8 cellular contexts compared by ENCODE assay signal in genomic region chr18:21600526-21601410, GRCh38. TPM values are rescaled to one million over a fixed set of nuclear protein-coding genes. Genes with fewer than 3 reads are reported as not detected.
DNase-seq lines count a peak whose midpoint lies in the region; TF ChIP-seq lines count a peak whose summit lies in the region.

A gene with protein sequence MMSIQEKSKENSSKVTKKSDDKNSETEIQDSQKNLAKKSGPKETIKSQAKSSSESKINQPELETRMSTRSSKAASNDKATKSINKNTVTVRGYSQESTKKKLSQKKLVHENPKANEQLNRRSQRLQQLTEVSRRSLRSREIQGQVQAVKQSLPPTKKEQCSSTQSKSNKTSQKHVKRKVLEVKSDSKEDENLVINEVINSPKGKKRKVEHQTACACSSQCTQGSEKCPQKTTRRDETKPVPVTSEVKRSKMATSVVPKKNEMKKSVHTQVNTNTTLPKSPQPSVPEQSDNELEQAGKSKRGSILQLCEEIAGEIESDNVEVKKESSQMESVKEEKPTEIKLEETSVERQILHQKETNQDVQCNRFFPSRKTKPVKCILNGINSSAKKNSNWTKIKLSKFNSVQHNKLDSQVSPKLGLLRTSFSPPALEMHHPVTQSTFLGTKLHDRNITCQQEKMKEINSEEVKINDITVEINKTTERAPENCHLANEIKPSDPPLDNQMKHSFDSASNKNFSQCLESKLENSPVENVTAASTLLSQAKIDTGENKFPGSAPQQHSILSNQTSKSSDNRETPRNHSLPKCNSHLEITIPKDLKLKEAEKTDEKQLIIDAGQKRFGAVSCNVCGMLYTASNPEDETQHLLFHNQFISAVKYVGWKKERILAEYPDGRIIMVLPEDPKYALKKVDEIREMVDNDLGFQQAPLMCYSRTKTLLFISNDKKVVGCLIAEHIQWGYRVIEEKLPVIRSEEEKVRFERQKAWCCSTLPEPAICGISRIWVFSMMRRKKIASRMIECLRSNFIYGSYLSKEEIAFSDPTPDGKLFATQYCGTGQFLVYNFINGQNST (minus strand): TSS chr18:21600704. CDS start chr18:21574843, 25,861 bp downstream.

- no peak within 1 kb of the TSS for H2BK20ac ChIP-seq in H9 (ENCODE audit: low read depth, low read length, poor library complexity, severe bottlenecking)

- peak within 1 kb of the TSS; percentile 81 for H3K27ac ChIP-seq in H9 (ENCODE audit: insufficient read length, low read depth, low read length)
- H3K27ac ChIP-seq in neural cell (ENCODE audit: low read length) = peak within 1 kb of the TSS; percentile 91
- peak within 1 kb of the TSS; percentile 96 to 100 (median 97) for H3K27ac ChIP-seq in stomach

- peaks cover 2 to 3% of the 10 kb centered on the region in 2 experiments; a peak in 4 of 5 replicates for H3K9me3 Mint-ChIP-seq in H9

- no peak within 1 kb of the TSS for H4K5ac ChIP-seq in H9 (ENCODE audit: insufficient read length, low read depth, low read length)

- H3K27me3 Mint-ChIP-seq in H9 (ENCODE audit: low read depth) = no peaks in the 10 kb centered on the region

- H3K9ac ChIP-seq in H9 (ENCODE audit: extremely low read depth, insufficient read length, low read length) = peak within 1 kb of the TSS; percentile 89
- H3K9ac ChIP-seq in neural cell (ENCODE audit: low read length) = peak within 1 kb of the TSS; percentile 93

- no peak within 1 kb of the TSS for H4K91ac ChIP-seq in H9 (ENCODE audit: insufficient read length, low read depth, low read length)

- H3K27me3 ChIP-seq in H9 (ENCODE audit: insufficient read depth, low read length) (no peaks in the 10 kb centered on the region), neural cell (ENCODE audit: insufficient read depth, low read depth, low read length) (no peaks in the 10 kb centered on the region), stomach (no peaks in the 10 kb centered on the region)

- no peak within 1 kb of the TSS for H2BK12ac ChIP-seq in H9 (ENCODE audit: insufficient read length, low read depth, low read length)

- H2BK5ac ChIP-seq in H9 (ENCODE audit: insufficient read length, low read length) = no peak within 1 kb of the TSS

- 0 out of 2 replicates have a peak within 1 kb of the TSS, but pooled peaks have one; percentile 65 for H2BK15ac ChIP-seq in H9 (ENCODE audit: low read depth, low read length)

- peak within 1 kb of the TSS; percentile 4 for H3K56ac ChIP-seq in H9 (ENCODE audit: insufficient read length, low read depth, low read length)

- DNase-seq in GDM1 (lab: John Stamatoyannopoulos, UW) (peak; percentile 96), H9 (peak; percentile 97), M059J (ENCODE audit: low read depth) (peak; percentile 98), SHP77 (lab: John Stamatoyannopoulos, UW) (peak; percentile 94 to 96), fibroblast of the conjunctiva (ENCODE audit: low read depth) (peak; percentile 98), stomach (peak; percentile 96)
- peak; percentile 97 for DNase-seq in activated effector memory CD4-positive, alpha-beta T cell treated with anti-CD3 and anti-CD28 coated beads, Interleukin-2, amount 50 U/mL, for 16 hours

- TF ChIP-seq EP300 in neural cell (conservative IDR thresholded peaks at IDR 0.05; ENCODE audit: poor library complexity, severe bottlenecking) (peak; percentile 77), stomach (IDR thresholded peaks at IDR 0.05) (no peak)

- H3K4ac ChIP-seq in H9 (ENCODE audit: low read depth, low read length) = no peak within 1 kb of the TSS; the same call in 1 of the 2 replicates

- TF ChIP-seq RAD21 in neural cell (conservative IDR thresholded peaks at IDR 0.05) = peak; percentile 58

- peaks cover 8 to 13% of the 10 kb centered on the region in 2 experiments for H3K4me1 Mint-ChIP-seq in H9

- H3K14ac ChIP-seq in H9 (ENCODE audit: insufficient read depth, low read length) = peak within 1 kb of the TSS; percentile 78

- peak within 1 kb of the TSS; percentile 65 for H3K4me2 ChIP-seq in H9 (ENCODE audit: insufficient read depth, insufficient read length, low read length)
- H3K4me2 ChIP-seq in neural cell (ENCODE audit: low read length) = peak within 1 kb of the TSS; percentile 71

- no peaks in the 10 kb centered on the region for H3K4me1 ChIP-seq in H9 (ENCODE audit: insufficient read depth, low read length)
- H3K4me1 ChIP-seq in stomach = peaks cover 17 to 55% (median 33%) of the 10 kb centered on the region in 4 donors

- H3K27ac Mint-ChIP-seq in H9 = peak within 1 kb of the TSS; percentile 99 to 100 (median 99)

- H3K79me2 ChIP-seq in H9 (ENCODE audit: insufficient read depth, low read length) (peaks cover 17% of the 10 kb centered on the region; the same call in 1 of the 2 replicates), neural cell (replicated peaks; ENCODE audit: insufficient read depth, low read length) (peaks cover 35% of the 10 kb centered on the region)

- peaks cover 5 to 15% (median 8%) of the 10 kb centered on the region in 3 experiments; a peak in 5 of 7 replicates for H3K36me3 Mint-ChIP-seq in H9 (ENCODE audit: insufficient read depth in 1 of 3, low read depth in 3 of 3)

- peaks cover 5% of the 10 kb centered on the region for H3F3A ChIP-seq in neural cell (ENCODE audit: insufficient read depth, low read length, poor library complexity, severe bottlenecking)

- no peaks in the 10 kb centered on the region for H3K79me1 ChIP-seq in H9 (ENCODE audit: insufficient read depth, low read depth, low read length, poor library complexity, severe bottlenecking)

- no peak within 1 kb of the TSS for H4K8ac ChIP-seq in H9 (replicated peaks; ENCODE audit: insufficient read length, low read depth, low read length)

- H3T11ph ChIP-seq in H9 (ENCODE audit: low read length) = no peak within 1 kb of the TSS

- H2BK120ac ChIP-seq in H9 (ENCODE audit: low read depth, low read length, poor library complexity, severe bottlenecking) = no peak within 1 kb of the TSS

- peak within 1 kb of the TSS; percentile 85 for H3K18ac ChIP-seq in H9 (ENCODE audit: insufficient read length, low read depth, low read length)

- H3K23me2 ChIP-seq in H9 (ENCODE audit: insufficient read length, low read depth, low read length, poor library complexity, severe bottlenecking) = peaks cover 4% of the 10 kb centered on the region

- no peak within 1 kb of the TSS for H3K23ac ChIP-seq in H9 (ENCODE audit: insufficient read length, low read depth, low read length)

- peak within 1 kb of the TSS; percentile 44 for H2AK5ac ChIP-seq in H9 (ENCODE audit: insufficient read length, low read length)

- H3K36me3 ChIP-seq in neural cell (ENCODE audit: insufficient read depth, low read length) (no peaks in the 10 kb centered on the region), stomach (no peaks in the 10 kb centered on the region)

- H3K4me3 Mint-ChIP-seq in H9 = peak within 1 kb of the TSS; percentile 97 to 99

- peak within 1 kb of the TSS; percentile 79 for H3K4me3 ChIP-seq in neural cell (ENCODE audit: low read length)
- H3K4me3 ChIP-seq in stomach = peak within 1 kb of the TSS; percentile 71 to 86 (median 75)

- H4K20me1 ChIP-seq in H9 (ENCODE audit: control insufficient read depth, insufficient read depth, insufficient read length) = peaks cover 3% of the 10 kb centered on the region
- no peaks in the 10 kb centered on the region for H4K20me1 ChIP-seq in neural cell (ENCODE audit: insufficient read depth)

- H3K9me2 ChIP-seq in neural cell (ENCODE audit: insufficient read depth, low read length) = no peaks in the 10 kb centered on the region

- no CpG with 5 or more reads among the region's 74 CpGs for WGBS in H9 (ENCODE audit: extremely low coverage, insufficient read length, low lambda C conversion rate)
- 6 to 11% (median 7%) methylated on average over 47 to 74 of the region's 74 CpGs for WGBS in stomach, 5 donors

- intact Hi-C loops in stomach (cut with DNase I; ENCODE audit: low total_unique reads) = no loop called here

- peak; percentile 100 for TF ChIP-seq CTCF in H9 (conservative IDR thresholded peaks at IDR 0.05)
- peak; percentile 100 for TF ChIP-seq CTCF in neural cell (IDR thresholded peaks at IDR 0.05; ENCODE audit: poor library complexity, severe bottlenecking)
- peak in 6 of 7 experiments; percentile 51 to 99 (median 97) for TF ChIP-seq CTCF in stomach (IDR thresholded peaks at IDR 0.05)

- H3K9me3 ChIP-seq in H9 (ENCODE audit: control insufficient read depth, low read depth, low read length) (no peaks in the 10 kb centered on the region), neural cell (ENCODE audit: low read length) (no peaks in the 10 kb centered on the region), stomach (no peaks in the 10 kb centered on the region)

- peak in 2 of 4 donors; percentile 69 to 83 for TF ChIP-seq POLR2A in stomach (IDR thresholded peaks at IDR 0.05)

- H2AFZ ChIP-seq in H9 (ENCODE audit: low read length) = no peak within 1 kb of the TSS
- H2AFZ ChIP-seq in neural cell (ENCODE audit: low read depth, low read length) = peak within 1 kb of the TSS; percentile 61

TF ChIP-seq in neural cell, 6 proteins besides CTCF, POLR2A, EP300 and RAD21 (continues in another document):
- TF ChIP-seq TAF1 (IDR thresholded peaks at IDR 0.05; ENCODE audit: low read depth) (peak; percentile 46), EZH2 (IDR thresholded peaks at IDR 0.05; ENCODE audit: borderline replicate concordance, insufficient read depth, low read length, poor library complexity, severe bottlenecking) (no peak), POLR2AphosphoS5 (IDR thresholded peaks at IDR 0.05) (peak; percentile 96), MXI1 (conservative IDR thresholded peaks at IDR 0.05; ENCODE audit: poor library complexity, severe bottlenecking) (peak; percentile 59)

RNA-seq across cellular contexts. Expression of the gene that starts here (rescaled TPM):
- 36.4 and 36.7 TPM in 2 replicates for total RNA-seq in H9 (2021)
- 10.7 and 15.0 TPM in 2 replicates for total RNA-seq in M059J (2014; rRNA removed; shearing (Covaris generic))
- polyA plus RNA-seq in neural cell = 21.9 and 26.4 TPM in 2 replicates
- polyA minus RNA-seq in neural cell = 47.0 and 52.7 TPM in 2 replicates
- total RNA-seq in stomach = 10 to 100 TPM in 4 of 5 donors, 1 to 10 TPM in 1; 5.2 to 53.6 (median 29.9) TPM
- 1 to 10 TPM; 6.6 to 9.0 (median 8.4) TPM for polyA plus RNA-seq in stomach

Comparison
In these comparisons a context has a peak if more than half of its experiments do, and no peak if none do; other contexts are left out.
1. Peak in every context shown above with its lines: DNase-seq, H3K4me3 ChIP-seq and H3K27ac ChIP-seq.